In genomic region chr3:15427182-15427880, GRCh38 we compare ENCODE assay signal across 1 cellular context.
A peak's percentile ranks its signal among the peaks of the same experiment; 100 is the strongest.
TF ChIP-seq lines count a peak whose summit lies in the region.

TSS of gene EAF1 (plus strand) at chr3:15427598. CDS start at chr3:15427780, 182 bp downstream.
A gene with protein sequence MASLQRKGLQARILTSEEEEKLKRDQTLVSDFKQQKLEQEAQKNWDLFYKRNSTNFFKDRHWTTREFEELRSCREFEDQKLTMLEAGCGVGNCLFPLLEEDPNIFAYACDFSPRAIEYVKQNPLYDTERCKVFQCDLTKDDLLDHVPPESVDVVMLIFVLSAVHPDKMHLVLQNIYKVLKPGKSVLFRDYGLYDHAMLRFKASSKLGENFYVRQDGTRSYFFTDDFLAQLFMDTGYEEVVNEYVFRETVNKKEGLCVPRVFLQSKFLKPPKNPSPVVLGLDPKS (minus strand): TSS chr3:15427544. CDS start chr3:15426511, 1,033 bp downstream.

TF ChIP-seq in IMR-90, 13 proteins besides CTCF, POLR2A, EP300 and RAD21:
- TF ChIP-seq FOS (IDR thresholded peaks at IDR 0.05; ENCODE audit: low read depth, low read length): no peak
- no peak for TF ChIP-seq CEBPB (IDR thresholded peaks at IDR 0.05; ENCODE audit: low read depth, low read length)
- TF ChIP-seq MXI1 (IDR thresholded peaks at IDR 0.05; ENCODE audit: borderline replicate concordance, low read depth, low read length): peak; percentile 49; the same call in 1 of the 2 replicates
